In genomic region chr20:53623454-53624206, GRCh38 we compare ENCODE assay signal across 8 cellular contexts. TPM values are rescaled to one million over a fixed set of nuclear protein-coding genes. Genes with fewer than 3 reads are reported as not detected.
A peak's percentile ranks its signal among the peaks of the same experiment; 100 is the strongest.
DNase-seq lines count a peak whose midpoint lies in the region; ATAC-seq and TF ChIP-seq lines count a peak whose summit lies in the region.

No MANE protein-coding gene starts in this region.

- peak; percentile 82 for DNase-seq in EH (ENCODE audit: low read depth)
- peak; percentile 58 for DNase-seq in NCI-H226
- DNase-seq in activated CD4-positive, alpha-beta memory T cell treated with anti-CD3 and anti-CD28 coated beads, Interleukin-2, amount 10 ng/mL, durations not matched to agents 7 days and 5 days = peak; percentile 51
- peak; percentile 71 for DNase-seq in epithelial cell of proximal tubule (ENCODE audit: low read depth)

- H3K4me3 ChIP-seq in HEK293 (ENCODE audit: low read depth, low read length) = peak overlapping the region; percentile 21
- H3K4me3 ChIP-seq in epithelial cell of proximal tubule (ENCODE audit: low read depth, low read length) = peak overlapping the region; percentile 34
- peak overlapping the region; percentile 33 for H3K4me3 ChIP-seq in mononuclear cell (ENCODE audit: low read length)

- no peaks in the 10 kb centered on the region for H3K36me3 Mint-ChIP-seq in activated CD4-positive, alpha-beta memory T cell treated with anti-CD3 and anti-CD28 coated beads, Interleukin-2, amount 10 ng/mL, durations not matched to agents 7 days and 5 days (ENCODE audit: low read depth)

- H3K36me3 ChIP-seq in HEK293 (ENCODE audit: control insufficient read depth in 2 of 2, insufficient read depth in 1 of 2, low read length in 2 of 2) = no peaks in the 10 kb centered on the region

- TF ChIP-seq CTCF in HEK293 (tag by site-specific recombination; IDR thresholded peaks at IDR 0.05) = no peak
- peak; percentile 22 for TF ChIP-seq CTCF in epithelial cell of proximal tubule (conservative IDR thresholded peaks at IDR 0.05; ENCODE audit: low read depth, low read length)
- TF ChIP-seq CTCF in subcutaneous adipose tissue (IDR thresholded peaks at IDR 0.05; ENCODE audit: low read depth) = peak; percentile 63

- peaks cover 20% of the 10 kb centered on the region for H3K4me1 ChIP-seq in HEK293 (ENCODE audit: control insufficient read depth, insufficient read depth, low read length)
- H3K4me1 ChIP-seq in mononuclear cell (ENCODE audit: insufficient read depth, low read length) = peaks cover 58% of the 10 kb centered on the region

- peaks cover 39% of the 10 kb centered on the region for H3K4me1 Mint-ChIP-seq in activated CD4-positive, alpha-beta memory T cell treated with anti-CD3 and anti-CD28 coated beads, Interleukin-2, amount 10 ng/mL, durations not matched to agents 7 days and 5 days

- H3K27me3 Mint-ChIP-seq in activated CD4-positive, alpha-beta memory T cell treated with anti-CD3 and anti-CD28 coated beads, Interleukin-2, amount 10 ng/mL, durations not matched to agents 7 days and 5 days = no peaks in the 10 kb centered on the region

- H3K27me3 ChIP-seq in mononuclear cell (ENCODE audit: insufficient read depth, low read length) = no peaks in the 10 kb centered on the region

- POLR2A ChIA-PET in HEK293 (lab: Yijun Ruan, JAX) = interaction anchor here (0.8 to 2.8 kb wide), 4 partner anchors 12 to 114 kb away, joined by 3 to 10 read pairs (median 8); partner anchors contain the start of gene ZNF217
- POLR2A ChIA-PET in activated CD4-positive, alpha-beta memory T cell treated with anti-CD3 and anti-CD28 coated beads, Interleukin-2, amount 10 ng/mL, durations not matched to agents 7 days and 5 days (lab: Charles Lee) = interaction anchor here (1.0 to 6.8 kb wide), 22 partner anchors 8 to 291 kb away, joined by 3 to 115 read pairs (median 8); partner anchors contain the start of gene ZNF217

- CTCF ChIA-PET in HEK293 (lab: Yijun Ruan, JAX) = interaction anchor here (0.7 to 1.2 kb wide), 2 partner anchors 38 to 576 kb away, joined by 3 to 5 read pairs; no protein-coding TSS in a partner anchor
- CTCF ChIA-PET in activated CD4-positive, alpha-beta memory T cell treated with anti-CD3 and anti-CD28 coated beads, Interleukin-2, amount 10 ng/mL, durations not matched to agents 7 days and 5 days (lab: Charles Lee) = interaction anchor here (0.7 to 5.0 kb wide), 12 partner anchors 8 to 1432 kb away, joined by 3 to 26 read pairs (median 4); partner anchors contain the start of genes ZFP64 and ZNF217

- H3K4me3 Mint-ChIP-seq in activated CD4-positive, alpha-beta memory T cell treated with anti-CD3 and anti-CD28 coated beads, Interleukin-2, amount 10 ng/mL, durations not matched to agents 7 days and 5 days = peak overlapping the region; percentile 60

- peak overlapping the region; percentile 83 for H3K27ac ChIP-seq in HEK293 (ENCODE audit: extremely low read depth, low read depth, low read length)

- H3K9me3 Mint-ChIP-seq in activated CD4-positive, alpha-beta memory T cell treated with anti-CD3 and anti-CD28 coated beads, Interleukin-2, amount 10 ng/mL, durations not matched to agents 7 days and 5 days = no peaks in the 10 kb centered on the region

- H3K9me3 ChIP-seq in HEK293 (ENCODE audit: control insufficient read depth, insufficient read depth, low read depth, low read length) (no peaks in the 10 kb centered on the region), mononuclear cell (ENCODE audit: low read depth, low read length) (no peaks in the 10 kb centered on the region)

- peak overlapping the region; percentile 96 for H3K27ac Mint-ChIP-seq in activated CD4-positive, alpha-beta memory T cell treated with anti-CD3 and anti-CD28 coated beads, Interleukin-2, amount 10 ng/mL, durations not matched to agents 7 days and 5 days

- ATAC-seq in HG03139 (IDR thresholded peaks at IDR 0.05; ENCODE audit: unreplicated experiment) = no peak

TF ChIP-seq in HEK293, 187 proteins besides CTCF, POLR2A, EP300 and RAD21 (continues in another document):
- TF ChIP-seq ZNF600 (tag by site-specific recombination; IDR thresholded peaks at IDR 0.05) (0 out of 2 replicates have a peak, but pooled peaks have one; percentile 29), PRDM6 (tag by site-specific recombination; IDR thresholded peaks at IDR 0.05) (peak; percentile 74; the same call in 1 of the 2 replicates), ZNF398 (tag by site-specific recombination; IDR thresholded peaks at IDR 0.05) (0 out of 2 replicates have a peak, but pooled peaks have one; percentile 15), HIC1 (tag by site-specific recombination; IDR thresholded peaks at IDR 0.05) (0 out of 2 replicates have a peak, but pooled peaks have one; percentile 14), ZNF664 (tag by site-specific recombination; IDR thresholded peaks at IDR 0.05) (peak; percentile 69; the same call in 1 of the 2 replicates), ZNF146 (tag by site-specific recombination; IDR thresholded peaks at IDR 0.05) (no peak), SP3 (tag by site-specific recombination; IDR thresholded peaks at IDR 0.05) (peak; percentile 49; the same call in 1 of the 2 replicates), ZNF521 (tag by site-specific recombination; IDR thresholded peaks at IDR 0.05) (no peak), ZBTB48 (tag by site-specific recombination; IDR thresholded peaks at IDR 0.05) (peak; percentile 44; the same call in 1 of the 2 replicates), ZBTB8A (tag by site-specific recombination; IDR thresholded peaks at IDR 0.05) (peak; percentile 22; the same call in 1 of the 2 replicates), ZNF366 (tag by site-specific recombination; conservative IDR thresholded peaks at IDR 0.05) (peak; percentile 57), ZNF513 (tag by site-specific recombination; IDR thresholded peaks at IDR 0.05) (peak; percentile 82), ZNF677 (tag by site-specific recombination; IDR thresholded peaks at IDR 0.05) (no peak)

RNA-seq across cellular contexts. Expression of gene ZNF217, which starts 30.0 kb away (rescaled TPM):
- total RNA-seq in activated CD4-positive, alpha-beta memory T cell treated with anti-CD3 and anti-CD28 coated beads, Interleukin-2, amount 10 ng/mL, durations not matched to agents 7 days and 5 days = 10 to 100 TPM; 89.5 to 90.4 TPM
- 17.4 and 22.1 TPM in 2 replicates for total RNA-seq in epithelial cell of proximal tubule
- 65.8 TPM for total RNA-seq in mononuclear cell
- 10 to 100 TPM; 29.6 to 62.3 (median 36.7) TPM for total RNA-seq in subcutaneous adipose tissue
